In genomic region chr20:50514750-50515149, GRCh38 we compare ENCODE assay signal across 8 cellular contexts. TPM values are rescaled to one million over a fixed set of nuclear protein-coding genes. Genes with fewer than 3 reads are reported as not detected.
A peak's percentile ranks its signal among the peaks of the same experiment; 100 is the strongest.
DNase-seq lines count a peak whose midpoint lies in the region; ATAC-seq and TF ChIP-seq lines count a peak whose summit lies in the region.

No MANE protein-coding gene starts in this region.

- H3K27me3 Mint-ChIP-seq in natural killer cell treated with Interleukin-12 subunit alpha and Interleukin-12 subunit beta and Interleukin-15 and Interleukin-18, amount 100 ng/mL, for 72 hours = no peaks in the 10 kb centered on the region

- H3K4me1 Mint-ChIP-seq in natural killer cell treated with Interleukin-12 subunit alpha and Interleukin-12 subunit beta and Interleukin-15 and Interleukin-18, amount 100 ng/mL, for 72 hours (ENCODE audit: low read depth in 2 of 2) = peaks cover 79 to 87% of the 10 kb centered on the region in 2 donors

- no peak for DNase-seq in GM06990 (ENCODE audit: extremely low read depth, insufficient read length)
- DNase-seq in activated naive CD4-positive, alpha-beta T cell treated with anti-CD3 and anti-CD28 coated beads, Interleukin-2, amount 50 U/mL, for 72 hours (ENCODE audit: low spot score in 2 of 2) = peak in 1 of 2 donors; percentile 23
- no peak for DNase-seq in natural killer cell treated with Interleukin-12 subunit alpha and Interleukin-12 subunit beta and Interleukin-15 and Interleukin-18, amount 100 ng/mL, for 72 hours (ENCODE audit: low spot score)
- no peak for DNase-seq in C1 segment of cervical spinal cord (lab: John Stamatoyannopoulos, UW)

- no peaks in the 10 kb centered on the region for H3K9me3 Mint-ChIP-seq in activated naive CD4-positive, alpha-beta T cell treated with anti-CD3 and anti-CD28 coated beads, Interleukin-2, amount 50 U/mL, for 72 hours
- H3K9me3 Mint-ChIP-seq in natural killer cell treated with Interleukin-12 subunit alpha and Interleukin-12 subunit beta and Interleukin-15 and Interleukin-18, amount 100 ng/mL, for 72 hours = no peaks in the 10 kb centered on the region

- peak overlapping the region; percentile 83 for H3K4me3 ChIP-seq in GM06990 (replicated peaks; ENCODE audit: low read depth, low read length)

- no peak for TF ChIP-seq CTCF in GM06990 (IDR thresholded peaks at IDR 0.05; ENCODE audit: insufficient read depth, low read length, poor library complexity, severe bottlenecking)

- H3K27ac Mint-ChIP-seq in activated naive CD4-positive, alpha-beta T cell treated with anti-CD3 and anti-CD28 coated beads, Interleukin-2, amount 50 U/mL, for 72 hours = peak overlapping the region; percentile 95 to 99
- H3K27ac Mint-ChIP-seq in natural killer cell treated with Interleukin-12 subunit alpha and Interleukin-12 subunit beta and Interleukin-15 and Interleukin-18, amount 100 ng/mL, for 72 hours = peak overlapping the region; percentile 95 to 99

- H3K36me3 Mint-ChIP-seq in activated naive CD4-positive, alpha-beta T cell treated with anti-CD3 and anti-CD28 coated beads, Interleukin-2, amount 50 U/mL, for 72 hours = peaks cover 11 to 78% of the 10 kb centered on the region in 2 donors
- H3K36me3 Mint-ChIP-seq in natural killer cell treated with Interleukin-12 subunit alpha and Interleukin-12 subunit beta and Interleukin-15 and Interleukin-18, amount 100 ng/mL, for 72 hours = peaks cover 12% of the 10 kb centered on the region

- peak overlapping the region; percentile 98 for H3K4me3 Mint-ChIP-seq in natural killer cell treated with Interleukin-12 subunit alpha and Interleukin-12 subunit beta and Interleukin-15 and Interleukin-18, amount 100 ng/mL, for 72 hours

- ATAC-seq in GM21786 (IDR thresholded peaks at IDR 0.05; ENCODE audit: unreplicated experiment) (peak; percentile 24), HG02571 (IDR thresholded peaks at IDR 0.05; ENCODE audit: unreplicated experiment) (no peak), GM19452 (IDR thresholded peaks at IDR 0.05; ENCODE audit: unreplicated experiment) (no peak), HG03196 (IDR thresholded peaks at IDR 0.05; ENCODE audit: unreplicated experiment) (no peak)
- peak; percentile 3 to 4 for ATAC-seq in activated naive CD4-positive, alpha-beta T cell treated with anti-CD3 and anti-CD28 coated beads, Interleukin-2, amount 50 U/mL, for 72 hours
- ATAC-seq in natural killer cell treated with Interleukin-12 subunit alpha and Interleukin-12 subunit beta and Interleukin-15 and Interleukin-18, amount 100 ng/mL, for 72 hours = peak in 1 of 2 donors; percentile 7

- H3K36me3 ChIP-seq in GM06990 (ENCODE audit: control insufficient read depth, insufficient read depth, low read length) = no peaks in the 10 kb centered on the region

- H3K27me3 ChIP-seq in GM06990 (replicated peaks; ENCODE audit: control insufficient read depth, insufficient read depth, low read length) = no peaks in the 10 kb centered on the region

RNA-seq across cellular contexts. Expression of gene PTPN1, which starts 4.6 kb away (rescaled TPM):
- total RNA-seq in activated naive CD4-positive, alpha-beta T cell treated with anti-CD3 and anti-CD28 coated beads, Interleukin-2, amount 50 U/mL, for 72 hours = 100 to 1,000 TPM in 1 of 2 donors, 10 to 100 TPM in 1; 52.6 to 113 TPM
- total RNA-seq in natural killer cell treated with Interleukin-12 subunit alpha and Interleukin-12 subunit beta and Interleukin-15 and Interleukin-18, amount 100 ng/mL, for 72 hours = 100 to 1,000 TPM in 1 of 2 donors, 10 to 100 TPM in 1; 74.3 to 105 TPM

Comparison
In these comparisons a context has a peak if more than half of its experiments do, and no peak if none do; other contexts are left out.
1. ATAC-seq: peak in GM21786 (single experiment) and activated naive CD4-positive, alpha-beta T cell treated with anti-CD3 and anti-CD28 coated beads, Interleukin-2, amount 50 U/mL, for 72 hours (2 of 2); none in HG02571 (single experiment), GM19452 (single experiment) and HG03196 (single experiment).